In the genomic region with DNA sequence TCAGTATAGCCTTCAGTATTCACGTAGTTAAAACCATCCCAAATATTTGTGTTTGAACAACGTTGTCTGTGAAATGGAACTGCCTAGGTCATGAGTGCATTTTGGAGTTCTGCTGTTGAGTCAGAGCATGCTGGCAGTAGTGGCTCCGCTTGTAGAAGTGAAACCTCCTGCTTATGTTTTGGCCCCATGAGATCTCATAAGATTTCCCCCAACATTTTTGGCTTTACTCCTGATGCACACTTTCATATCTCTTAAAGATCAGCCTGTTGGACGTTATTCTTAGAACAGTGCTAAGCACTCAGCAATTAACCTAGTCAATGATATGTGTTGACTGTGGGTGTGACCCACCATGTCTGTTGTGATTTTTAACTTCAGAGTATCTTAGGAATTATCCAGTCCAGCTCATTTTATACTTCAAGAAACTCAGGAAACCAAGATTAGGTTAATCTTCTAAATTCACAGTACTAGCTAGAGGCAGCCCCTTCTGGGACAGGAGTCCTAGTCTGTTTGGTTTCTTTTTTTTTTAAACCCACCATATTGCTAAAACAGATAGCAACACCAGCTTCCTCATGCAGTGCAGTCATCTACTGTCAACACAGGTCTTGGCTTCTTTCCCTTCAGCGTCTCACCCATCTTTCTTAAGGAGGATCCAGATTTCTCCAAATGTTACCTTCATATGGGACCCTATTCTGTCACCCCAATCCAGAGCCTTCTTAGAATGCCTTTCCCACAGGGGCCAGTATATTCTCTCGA, we compare ENCODE assay signal across 9 cellular contexts. TPM values are rescaled to one million over a fixed set of nuclear protein-coding genes. Genes with fewer than 3 reads are reported as not detected.
DNase-seq lines count a peak whose midpoint lies in the region; ATAC-seq, FAIRE-seq and TF ChIP-seq lines count a peak whose summit lies in the region.
"Had no signal": no experiment of that assay in that cellular context is flagged by ENCODE, and none has a peak within 500 bp of the region (broad histone marks: within the 10 kb centered on the region; RNA-seq: fewer than 3 reads in every experiment).

No MANE protein-coding gene starts in this region.

- dilution Hi-C loops in IMR-90 (cut with HindIII; ENCODE audit: low sequenced_read_pairs, unreplicated experiment), result no loop called here

- peaks cover 10% of the 10 kb centered on the region; the same call in 1 of the 2 replicates for H4K20me1 ChIP-seq in IMR-90 (ENCODE audit: insufficient read depth, low read length)

- no peak overlapping the region for H2AK5ac ChIP-seq in IMR-90 (ENCODE audit: low read depth, low read length)

- no peak overlapping the region for H3K4ac ChIP-seq in IMR-90 (ENCODE audit: low read depth, low read length)

- POLR2A ChIA-PET in IMR-90 (lab: Charles Lee; ENCODE audit: unreplicated experiment), result no interaction called here

- H2AK9ac ChIP-seq in IMR-90 (replicated peaks; ENCODE audit: low read depth, low read length, poor library complexity), result no peak overlapping the region

- peaks cover 4% of the 10 kb centered on the region; the same call in 1 of the 2 replicates for H3K9me1 ChIP-seq in IMR-90 (ENCODE audit: insufficient read depth, low read length)

- CTCF ChIA-PET in IMR-90 (lab: Yijun Ruan, JAX), result interaction anchor here (0.6 to 2.0 kb wide), 3 partner anchors 15 to 61 kb away, joined by 3 to 7 read pairs (median 6); no protein-coding TSS in a partner anchor

- H3K79me1 ChIP-seq in IMR-90 (ENCODE audit: low read depth in 1 of 2, low read length in 2 of 2), result peaks cover 32 to 42% of the 10 kb centered on the region in 2 experiments

- TF ChIP-seq CTCF in IMR-90 (conservative IDR thresholded peaks at IDR 0.05; ENCODE audit: low read depth, low read length) (no peak), left lung (IDR thresholded peaks at IDR 0.05) (no peak), chondrocyte (IDR thresholded peaks at IDR 0.05) (no peak)

- TF ChIP-seq POLR2A in IMR-90 (IDR thresholded peaks at IDR 0.05; ENCODE audit: low read depth, low read length), result no peak

- no peak overlapping the region for H3K4me3 Mint-ChIP-seq in chondrocyte (ENCODE audit: unreplicated experiment)

- no peak overlapping the region; the same call in 1 of the 2 replicates for H3K18ac ChIP-seq in IMR-90 (ENCODE audit: low read depth, low read length)

- intact Hi-C loops in IMR-90 (cut with micrococcal nuclease), result no loop called here
- intact Hi-C loops in left lung (cut with DNase I), result no loop called here

- no peak overlapping the region for H2BK120ac ChIP-seq in IMR-90 (ENCODE audit: low read depth, low read length)

- H3K4me2 ChIP-seq in IMR-90 (ENCODE audit: low read depth, low read length), result peak overlapping the region; percentile 23

- TF ChIP-seq RAD21 in IMR-90 (IDR thresholded peaks at IDR 0.05; ENCODE audit: low read length), result no peak

- H3K9me3 ChIP-seq in IMR-90 (ENCODE audit: control insufficient read depth, insufficient read depth, low read length) (no peaks in the 10 kb centered on the region), left lung (no peaks in the 10 kb centered on the region)

- no peaks in the 10 kb centered on the region for H3K27me3 Mint-ChIP-seq in chondrocyte (ENCODE audit: low read depth)

- H3K14ac ChIP-seq in IMR-90 (replicated peaks; ENCODE audit: low read depth, low read length), result no peak overlapping the region

- peaks cover 7% of the 10 kb centered on the region for H3K36me3 Mint-ChIP-seq in chondrocyte (ENCODE audit: low read depth)

- H3K27me3 ChIP-seq in IMR-90 (ENCODE audit: control insufficient read depth, insufficient read depth, low read length) (no peaks in the 10 kb centered on the region), left lung (no peaks in the 10 kb centered on the region)

- peaks cover 3% of the 10 kb centered on the region; the same call in 1 of the 2 replicates for H3K4me1 ChIP-seq in IMR-90 (ENCODE audit: control insufficient read depth, insufficient read depth, low read length)
- peaks cover 7 to 13% of the 10 kb centered on the region in 2 donors for H3K4me1 ChIP-seq in left lung

- no peak overlapping the region for H2BK20ac ChIP-seq in IMR-90 (ENCODE audit: low read depth, low read length)

- H4K91ac ChIP-seq in IMR-90 (ENCODE audit: insufficient read depth, low read depth, low read length), result no peak overlapping the region

- 75% methylated on average over 1 of the region's 6 CpGs; no CpG with 5 or more reads in 1 of the 2 experiments for WGBS in IMR-90 (ENCODE audit: extremely low coverage in 2 of 2, insufficient read length in 1 of 2), 2 experiments

- no peak overlapping the region for H3K4me3 ChIP-seq in IMR-90 (ENCODE audit: insufficient read depth, low read depth, low read length)
- no peak overlapping the region for H3K4me3 ChIP-seq in left lung

- DNase-seq in GM18507 (ENCODE audit: extremely low spot score, insufficient read length, low read depth) (peak; percentile 18), IMR-90 (peak; percentile 38), left lung (no peak), putamen (ENCODE audit: low spot score) (no peak), chondrocyte (ENCODE audit: low spot score) (no peak), GOT3 (lab: John Stamatoyannopoulos, UW) (no peak), 8988T (no peak)

- H3K36me3 ChIP-seq in IMR-90 (ENCODE audit: control insufficient read depth, insufficient read depth, low read length), result peaks cover 11% of the 10 kb centered on the region
- H3K36me3 ChIP-seq in left lung, result peaks cover 0 to 13% of the 10 kb centered on the region in 2 donors

- H2BK15ac ChIP-seq in IMR-90 (ENCODE audit: low read depth, low read length), result no peak overlapping the region

- H2BK5ac ChIP-seq in IMR-90 (ENCODE audit: low read depth, low read length, poor library complexity, severe bottlenecking), result no peak overlapping the region

- no peak overlapping the region for H3K27ac Mint-ChIP-seq in chondrocyte (ENCODE audit: unreplicated experiment)

- BruUV-seq in IMR-90 (replicated peaks; lab: Mats Ljungman, UMichigan), result no TSS peak

- peaks cover 4% of the 10 kb centered on the region for H3K9me3 Mint-ChIP-seq in chondrocyte (ENCODE audit: low read depth)

- no peak overlapping the region for H4K8ac ChIP-seq in IMR-90 (ENCODE audit: low read depth in 2 of 2, low read length in 2 of 2)

- no peak overlapping the region for H3K56ac ChIP-seq in IMR-90 (ENCODE audit: extremely low read depth, insufficient read depth, low read length)

- no peak overlapping the region for H4K5ac ChIP-seq in IMR-90 (ENCODE audit: low read depth, low read length)

- in situ Hi-C loops in IMR-90 (cut with MboI; ENCODE audit: low sequenced_read_pairs), result no loop called here

- ATAC-seq in GM21529 (IDR thresholded peaks at IDR 0.05; ENCODE audit: unreplicated experiment), result peak; percentile 95
- ATAC-seq in IMR-90 (ENCODE audit: low read depth), result peak; percentile 57
- ATAC-seq in left lung, result peak; percentile 47

- H3K23ac ChIP-seq in IMR-90 (ENCODE audit: low read depth, low read length), result no peak overlapping the region

- no peak overlapping the region for H3K9ac ChIP-seq in IMR-90 (ENCODE audit: low read depth, low read length)

- H3K27ac ChIP-seq in IMR-90 (ENCODE audit: insufficient read depth, low read length) (no peak overlapping the region), left lung (no peak overlapping the region)

- peak; percentile 97 for FAIRE-seq in GM18507 (lab: Jason Lieb, UNC)
- FAIRE-seq: islet of Langerhans had no signal

- H2AFZ ChIP-seq in IMR-90 (replicated peaks; ENCODE audit: low read length, poor library complexity), result no peak overlapping the region

- peaks cover 33% of the 10 kb centered on the region for H3K4me1 Mint-ChIP-seq in chondrocyte (ENCODE audit: low read depth)

TF ChIP-seq in IMR-90, 13 proteins besides CTCF, POLR2A, EP300 and RAD21:
- no peak for TF ChIP-seq RFX5 (IDR thresholded peaks at IDR 0.05; ENCODE audit: low read depth, low read length)
- no peak for TF ChIP-seq BHLHE40 (IDR thresholded peaks at IDR 0.05; ENCODE audit: low read depth, low read length)
- TF ChIP-seq MXI1 (IDR thresholded peaks at IDR 0.05; ENCODE audit: borderline replicate concordance, low read depth, low read length), result no peak
- no peak for TF ChIP-seq RCOR1 (IDR thresholded peaks at IDR 0.05; ENCODE audit: insufficient replicate concordance, low read length)
- TF ChIP-seq CHD1 (IDR thresholded peaks at IDR 0.05; ENCODE audit: low read depth, low read length), result no peak
- TF ChIP-seq, protein P1, sequence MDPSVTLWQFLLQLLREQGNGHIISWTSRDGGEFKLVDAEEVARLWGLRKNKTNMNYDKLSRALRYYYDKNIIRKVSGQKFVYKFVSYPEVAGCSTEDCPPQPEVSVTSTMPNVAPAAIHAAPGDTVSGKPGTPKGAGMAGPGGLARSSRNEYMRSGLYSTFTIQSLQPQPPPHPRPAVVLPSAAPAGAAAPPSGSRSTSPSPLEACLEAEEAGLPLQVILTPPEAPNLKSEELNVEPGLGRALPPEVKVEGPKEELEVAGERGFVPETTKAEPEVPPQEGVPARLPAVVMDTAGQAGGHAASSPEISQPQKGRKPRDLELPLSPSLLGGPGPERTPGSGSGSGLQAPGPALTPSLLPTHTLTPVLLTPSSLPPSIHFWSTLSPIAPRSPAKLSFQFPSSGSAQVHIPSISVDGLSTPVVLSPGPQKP (IDR thresholded peaks at IDR 0.05; ENCODE audit: borderline replicate concordance, low read depth, low read length), result no peak
- no peak for TF ChIP-seq SMC3 (IDR thresholded peaks at IDR 0.05; ENCODE audit: low read depth, low read length)
- no peak for TF ChIP-seq FOS (IDR thresholded peaks at IDR 0.05; ENCODE audit: low read depth, low read length)
- TF ChIP-seq, protein P2, sequence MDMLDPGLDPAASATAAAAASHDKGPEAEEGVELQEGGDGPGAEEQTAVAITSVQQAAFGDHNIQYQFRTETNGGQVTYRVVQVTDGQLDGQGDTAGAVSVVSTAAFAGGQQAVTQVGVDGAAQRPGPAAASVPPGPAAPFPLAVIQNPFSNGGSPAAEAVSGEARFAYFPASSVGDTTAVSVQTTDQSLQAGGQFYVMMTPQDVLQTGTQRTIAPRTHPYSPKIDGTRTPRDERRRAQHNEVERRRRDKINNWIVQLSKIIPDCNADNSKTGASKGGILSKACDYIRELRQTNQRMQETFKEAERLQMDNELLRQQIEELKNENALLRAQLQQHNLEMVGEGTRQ (IDR thresholded peaks at IDR 0.05; ENCODE audit: low read depth, low read length), result no peak
- TF ChIP-seq CEBPB (IDR thresholded peaks at IDR 0.05; ENCODE audit: low read depth, low read length), result no peak
- no peak for TF ChIP-seq MAZ (IDR thresholded peaks at IDR 0.05; ENCODE audit: borderline replicate concordance, low read depth, low read length)
- TF ChIP-seq MAFK (IDR thresholded peaks at IDR 0.05; ENCODE audit: low read depth, low read length), result no peak
- no peak for TF ChIP-seq NFE2L2 (IDR thresholded peaks at IDR 0.05; ENCODE audit: low read depth, low read length)

RNA-seq across cellular contexts. Expression of a gene that starts 26.2 kb away (rescaled TPM):
- 21.0 and 28.9 TPM in 2 replicates for total RNA-seq in IMR-90 (2012; rRNA removed)
- polyA plus RNA-seq in IMR-90 (2012; rRNA removed), result 5.5 and 6.4 TPM in 2 replicates
- 1.3 and 2.1 TPM in 2 replicates for polyA plus RNA-seq in IMR-90 (2012; cell fraction: cytosol; rRNA removed)
- 1.4 and 6.4 TPM in 2 replicates for polyA plus RNA-seq in IMR-90 (2012; cell fraction: nucleus; rRNA removed; ENCODE audit: low replicate concordance)
- total RNA-seq in left lung, result 10 to 100 TPM; 49.9 to 53.5 TPM
- total RNA-seq in chondrocyte, result 45.3 to 51.9 TPM (median 48.0 TPM) in 3 replicates

Comparison
In these comparisons a context has a peak if more than half of its experiments do, and no peak if none do; other contexts are left out.
1. DNase-seq: peak in GM18507 (single experiment) and IMR-90 (single experiment); none in left lung (0 of 2), putamen (single experiment), chondrocyte (single experiment), GOT3 (single experiment) and 8988T (single experiment).
2. Peak in every context shown above with its lines, with median percentiles within 50 percentile points of each other: ATAC-seq.